12 cellular contexts compared by ENCODE assay signal in the genomic region with DNA sequence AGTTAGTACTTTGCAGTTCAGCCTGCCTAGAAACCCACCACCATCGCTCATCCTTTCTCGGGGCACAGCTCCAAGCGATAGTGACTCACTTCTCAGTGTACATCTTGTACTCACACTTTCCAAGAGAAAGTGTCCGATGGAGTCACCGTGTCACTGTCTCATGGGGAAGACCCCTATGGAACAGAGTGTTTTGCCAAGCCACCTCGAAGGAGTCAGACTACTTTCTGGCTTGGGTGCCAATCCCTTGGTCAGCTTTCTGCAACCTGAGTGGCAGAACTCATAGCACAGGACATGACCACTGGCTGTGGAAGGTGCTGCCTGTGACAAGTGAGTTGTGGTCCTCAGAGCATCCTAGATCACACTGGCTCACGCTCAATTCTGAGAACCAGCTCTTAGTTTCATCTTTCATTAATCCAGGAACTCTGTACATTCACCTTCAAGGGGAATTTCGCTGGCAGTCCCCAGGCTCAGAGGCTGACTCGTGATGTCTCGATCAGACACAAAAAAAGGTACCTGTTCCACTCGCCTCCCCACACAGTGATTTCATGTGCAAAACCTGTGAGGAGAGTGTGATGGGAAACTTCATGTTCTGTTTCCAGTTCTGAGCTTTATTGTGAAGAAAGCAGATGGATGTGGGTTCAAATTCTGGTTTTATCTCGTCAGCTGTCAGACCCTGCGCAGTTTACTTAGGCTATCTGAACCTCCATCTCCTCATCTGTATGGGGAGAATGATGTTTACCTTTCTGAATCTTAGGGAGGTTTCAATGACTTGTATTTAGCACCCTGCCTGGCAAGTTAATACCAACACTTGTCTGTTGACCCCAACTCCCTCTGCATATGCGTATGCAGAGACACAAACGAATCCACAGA.
DNase-seq lines count a peak whose midpoint lies in the region; ATAC-seq and TF ChIP-seq lines count a peak whose summit lies in the region.
"Had no signal": no experiment of that assay in that cellular context is flagged by ENCODE, and none has a peak within 500 bp of the region (broad histone marks: within the 10 kb centered on the region; RNA-seq: fewer than 3 reads in every experiment).

No MANE protein-coding gene starts in this region.

- intact Hi-C loops in esophagus muscularis mucosa (cut with DNase I), result no loop called here

- no peaks in the 10 kb centered on the region for H3K36me3 ChIP-seq in esophagus muscularis mucosa
- H3K36me3 ChIP-seq: cardiac muscle cell had no signal

- TF ChIP-seq EP300 in esophagus muscularis mucosa (IDR thresholded peaks at IDR 0.05), result no peak

- no peaks in the 10 kb centered on the region for H3K4me1 ChIP-seq in esophagus muscularis mucosa

- no peak overlapping the region for H3K27ac ChIP-seq in esophagus muscularis mucosa (replicated peaks in 1 of 4)
- H3K27ac ChIP-seq: cardiac muscle cell had no signal

- TF ChIP-seq CTCF in esophagus muscularis mucosa (IDR thresholded peaks at IDR 0.05), result no peak

- TF ChIP-seq POLR2A in esophagus muscularis mucosa (IDR thresholded peaks at IDR 0.05; ENCODE audit: low read depth), result no peak

- H3K27me3 ChIP-seq in esophagus muscularis mucosa, result peaks cover 0 to 14% (median 2%) of the 10 kb centered on the region in 4 donors
- H3K27me3 ChIP-seq: cardiac muscle cell had no signal

- DNase-seq in activated CD8-positive, alpha-beta memory T cell treated with anti-CD3 and anti-CD28 coated beads for 48 hours (ENCODE audit: low read depth in 2 of 3, low spot score in 2 of 3), result peak in 2 of 3 experiments; percentile 51 to 52
- DNase-seq in esophagus muscularis mucosa (ENCODE audit: extremely low spot score), result peak; percentile 87
- DNase-seq in stimulated activated CD8-positive, alpha-beta memory T cell treated with anti-CD3 and anti-CD28 coated beads, Interleukin-7, amount 100 ng/mL, for 24 hours (ENCODE audit: low read depth), result peak; percentile 34
- DNase-seq in NCI-H510A (lab: John Stamatoyannopoulos, UW), result no peak
- no peak for DNase-seq in NCI-H2171 (lab: John Stamatoyannopoulos, UW)
- DNase-seq: foreskin fibroblast, NCI-H748 treated with DMSO at 0.1 percent for 48 hours had no signal

- no peaks in the 10 kb centered on the region for H3K9me3 ChIP-seq in esophagus muscularis mucosa

- ATAC-seq in HG02759 (IDR thresholded peaks at IDR 0.05; ENCODE audit: unreplicated experiment) (peak; percentile 25), GM18517 (IDR thresholded peaks at IDR 0.05; ENCODE audit: unreplicated experiment) (no peak), GM21723 (IDR thresholded peaks at IDR 0.05; ENCODE audit: unreplicated experiment) (no peak)
- ATAC-seq: sciatic nerve had no signal

- H3K4me3 ChIP-seq in esophagus muscularis mucosa, result no peak overlapping the region
- H3K4me3 ChIP-seq: cardiac muscle cell had no signal

- 79% methylated on average over 15 of the region's 15 CpGs for WGBS in esophagus muscularis mucosa

Comparison
In these comparisons a context has a peak if more than half of its experiments do, and no peak if none do; other contexts are left out.
1. DNase-seq: peak in activated CD8-positive, alpha-beta memory T cell treated with anti-CD3 and anti-CD28 coated beads for 48 hours (2 of 3), esophagus muscularis mucosa (single experiment) and stimulated activated CD8-positive, alpha-beta memory T cell treated with anti-CD3 and anti-CD28 coated beads, Interleukin-7, amount 100 ng/mL, for 24 hours (single experiment); none in NCI-H510A (single experiment) and NCI-H2171 (single experiment).